Comparison of ENCODE assay signal across 8 cellular contexts in genomic region chr12:76763746-76764675, GRCh38. TPM values are rescaled to one million over a fixed set of nuclear protein-coding genes. Genes with fewer than 3 reads are reported as not detected.
DNase-seq lines count a peak whose midpoint lies in the region; ATAC-seq and TF ChIP-seq lines count a peak whose summit lies in the region.

Gene ZDHHC17, plus strand, starts transcription at chr12:76764115. Its CDS starts 122 bp downstream, at chr12:76764237.

- H3K27ac ChIP-seq in C4-2B (peak within 1 kb of the TSS; percentile 78), left lung (peak within 1 kb of the TSS; percentile 97 to 99)

- TF ChIP-seq CTCF in C4-2B (conservative IDR thresholded peaks at IDR 0.05): no peak
- TF ChIP-seq CTCF in left lung (IDR thresholded peaks at IDR 0.05): no peak

- ATAC-seq in GM19395 (IDR thresholded peaks at IDR 0.05; ENCODE audit: unreplicated experiment) (peak; percentile 90), HG03565 (IDR thresholded peaks at IDR 0.05; ENCODE audit: unreplicated experiment) (peak; percentile 86), left lung (peak; percentile 95)

- H3K36me3 Mint-ChIP-seq in dendritic cell treated with granulocyte-macrophage colony-stimulating factor and Interleukin-4, amounts not matched to agents 40 ng/mL and 50 ng/mL, for 4 days (ENCODE audit: low read depth): peaks cover 16% of the 10 kb centered on the region

- no peaks in the 10 kb centered on the region for H3K9me3 Mint-ChIP-seq in dendritic cell treated with granulocyte-macrophage colony-stimulating factor and Interleukin-4, amounts not matched to agents 40 ng/mL and 50 ng/mL, for 4 days

- H3K27ac Mint-ChIP-seq in dendritic cell treated with granulocyte-macrophage colony-stimulating factor and Interleukin-4, amounts not matched to agents 40 ng/mL and 50 ng/mL, for 4 days: peak within 1 kb of the TSS; percentile 98

- DNase-seq in NCI-H748 treated with DMSO at 0.1 percent for 48 hours (lab: John Stamatoyannopoulos, UW) (peak; percentile 87), left lung (peak; percentile 92 to 99)
- DNase-seq in activated CD4-positive, alpha-beta T cell treated with anti-CD3 and anti-CD28 coated beads, Interleukin-2, amount 50 U/mL, for 24 hours (ENCODE audit: low read depth in 1 of 2, low spot score in 1 of 2): peak; percentile 81 to 90
- DNase-seq in stimulated activated CD4-positive, alpha-beta T cell treated with anti-CD3 and anti-CD28 coated beads, Interleukin-2, amount 100 ng/mL, for 4 hours (ENCODE audit: low read depth): peak; percentile 88

- H3K4me1 ChIP-seq in left lung: peaks cover 10 to 51% of the 10 kb centered on the region in 2 donors

- H3K9me3 ChIP-seq in left lung: no peaks in the 10 kb centered on the region

- no peaks in the 10 kb centered on the region for H3K27me3 Mint-ChIP-seq in dendritic cell treated with granulocyte-macrophage colony-stimulating factor and Interleukin-4, amounts not matched to agents 40 ng/mL and 50 ng/mL, for 4 days

- H3K4me3 Mint-ChIP-seq in dendritic cell treated with granulocyte-macrophage colony-stimulating factor and Interleukin-4, amounts not matched to agents 40 ng/mL and 50 ng/mL, for 4 days: peak within 1 kb of the TSS; percentile 94

- no peaks in the 10 kb centered on the region for H3K36me3 ChIP-seq in left lung

- peaks cover 47% of the 10 kb centered on the region for H3K4me1 Mint-ChIP-seq in dendritic cell treated with granulocyte-macrophage colony-stimulating factor and Interleukin-4, amounts not matched to agents 40 ng/mL and 50 ng/mL, for 4 days (ENCODE audit: low read depth)

- intact Hi-C loops in dendritic cell treated with granulocyte-macrophage colony-stimulating factor and Interleukin-4, amounts not matched to agents 40 ng/mL and 50 ng/mL, for 4 days (cut with micrococcal nuclease): loop anchor here (2.0 to 10.0 kb wide), 3 partner anchors 27 to 1249 kb away; partner anchors contain the start of genes KRR1 and OSBPL8
- intact Hi-C loops in left lung (cut with DNase I): no loop called here

- peak within 1 kb of the TSS; percentile 78 for H3K4me3 ChIP-seq in left lung

- H3K27me3 ChIP-seq in left lung: no peaks in the 10 kb centered on the region

RNA-seq across cellular contexts. Expression of gene ZDHHC17, which starts in this region (rescaled TPM):
- total RNA-seq in left lung: 10 to 100 TPM; 26.8 to 32.1 TPM

Comparison
In these comparisons a context has a peak if more than half of its experiments do, and no peak if none do; other contexts are left out.
1. Peak in every context shown above with its lines: DNase-seq, ATAC-seq, H3K4me3 ChIP-seq and H3K27ac ChIP-seq.